1 cellular context compared by ENCODE assay signal in the genomic region with DNA sequence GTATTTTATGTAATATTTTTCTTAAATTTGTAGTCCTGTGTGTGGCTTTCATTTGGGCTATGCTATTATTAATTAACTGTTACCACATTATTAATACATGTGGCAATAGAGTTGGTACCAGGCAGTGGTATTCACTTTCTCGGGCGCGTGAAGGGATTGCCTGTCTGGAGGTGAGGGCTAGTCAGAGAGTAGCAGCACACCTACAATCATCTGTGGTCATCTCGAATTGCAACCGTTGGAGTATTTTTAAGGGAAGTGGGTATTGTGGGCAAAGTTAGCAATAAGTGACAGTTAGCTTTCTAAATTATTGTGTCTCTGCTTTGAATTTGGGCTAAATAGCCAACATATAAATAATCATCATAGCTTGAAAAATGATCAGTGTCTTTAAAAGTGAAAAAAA.
A peak's percentile ranks its signal among the peaks of the same experiment; 100 is the strongest.
TF ChIP-seq lines count a peak whose summit lies in the region.

No MANE protein-coding gene starts in this region.

TF ChIP-seq in GM12878, 131 proteins besides CTCF, POLR2A, EP300 and RAD21:
- TF ChIP-seq, protein P1, sequence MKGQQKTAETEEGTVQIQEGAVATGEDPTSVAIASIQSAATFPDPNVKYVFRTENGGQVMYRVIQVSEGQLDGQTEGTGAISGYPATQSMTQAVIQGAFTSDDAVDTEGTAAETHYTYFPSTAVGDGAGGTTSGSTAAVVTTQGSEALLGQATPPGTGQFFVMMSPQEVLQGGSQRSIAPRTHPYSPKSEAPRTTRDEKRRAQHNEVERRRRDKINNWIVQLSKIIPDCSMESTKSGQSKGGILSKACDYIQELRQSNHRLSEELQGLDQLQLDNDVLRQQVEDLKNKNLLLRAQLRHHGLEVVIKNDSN (IDR thresholded peaks at IDR 0.05; ENCODE audit: borderline replicate concordance, extremely low read length, insufficient read depth, low read depth, low read length), result no peak
- TF ChIP-seq RBBP5 (conservative IDR thresholded peaks at IDR 0.05), result no peak
- TF ChIP-seq TAF1 (IDR thresholded peaks at IDR 0.05; ENCODE audit: borderline replicate concordance, low read depth, low read length), result no peak
- no peak for TF ChIP-seq EGR1 (IDR thresholded peaks at IDR 0.05; ENCODE audit: borderline replicate concordance in 1 of 2, low read depth in 2 of 2, low read length in 2 of 2)
- peak; percentile 62; the same call in 1 of the 2 replicates for TF ChIP-seq SPI1 (IDR thresholded peaks at IDR 0.05; ENCODE audit: borderline replicate concordance, insufficient read depth, low read depth, low read length)
- TF ChIP-seq, protein P2, sequence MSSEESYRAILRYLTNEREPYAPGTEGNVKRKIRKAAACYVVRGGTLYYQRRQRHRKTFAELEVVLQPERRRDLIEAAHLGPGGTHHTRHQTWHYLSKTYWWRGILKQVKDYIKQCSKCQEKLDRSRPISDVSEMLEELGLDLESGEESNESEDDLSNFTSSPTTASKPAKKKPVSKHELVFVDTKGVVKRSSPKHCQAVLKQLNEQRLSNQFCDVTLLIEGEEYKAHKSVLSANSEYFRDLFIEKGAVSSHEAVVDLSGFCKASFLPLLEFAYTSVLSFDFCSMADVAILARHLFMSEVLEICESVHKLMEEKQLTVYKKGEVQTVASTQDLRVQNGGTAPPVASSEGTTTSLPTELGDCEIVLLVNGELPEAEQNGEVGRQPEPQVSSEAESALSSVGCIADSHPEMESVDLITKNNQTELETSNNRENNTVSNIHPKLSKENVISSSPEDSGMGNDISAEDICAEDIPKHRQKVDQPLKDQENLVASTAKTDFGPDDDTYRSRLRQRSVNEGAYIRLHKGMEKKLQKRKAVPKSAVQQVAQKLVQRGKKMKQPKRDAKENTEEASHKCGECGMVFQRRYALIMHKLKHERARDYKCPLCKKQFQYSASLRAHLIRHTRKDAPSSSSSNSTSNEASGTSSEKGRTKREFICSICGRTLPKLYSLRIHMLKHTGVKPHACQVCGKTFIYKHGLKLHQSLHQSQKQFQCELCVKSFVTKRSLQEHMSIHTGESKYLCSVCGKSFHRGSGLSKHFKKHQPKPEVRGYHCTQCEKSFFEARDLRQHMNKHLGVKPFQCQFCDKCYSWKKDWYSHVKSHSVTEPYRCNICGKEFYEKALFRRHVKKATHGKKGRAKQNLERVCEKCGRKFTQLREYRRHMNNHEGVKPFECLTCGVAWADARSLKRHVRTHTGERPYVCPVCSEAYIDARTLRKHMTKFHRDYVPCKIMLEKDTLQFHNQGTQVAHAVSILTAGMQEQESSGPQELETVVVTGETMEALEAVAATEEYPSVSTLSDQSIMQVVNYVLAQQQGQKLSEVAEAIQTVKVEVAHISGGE (CRISPR knock-in tag; IDR thresholded peaks at IDR 0.05), result no peak
- TF ChIP-seq HCFC1 (IDR thresholded peaks at IDR 0.05; ENCODE audit: low read length), result no peak
- TF ChIP-seq FOXM1 (IDR thresholded peaks at IDR 0.05; ENCODE audit: low read depth, low read length), result no peak
- no peak for TF ChIP-seq YY1 (IDR thresholded peaks at IDR 0.05; ENCODE audit: low read depth, low read length)
- no peak for TF ChIP-seq NKRF (conservative IDR thresholded peaks at IDR 0.05)
- no peak for TF ChIP-seq HDAC2 (IDR thresholded peaks at IDR 0.05)
- no peak for TF ChIP-seq PML (IDR thresholded peaks at IDR 0.05; ENCODE audit: low read length)
- TF ChIP-seq RUNX3 (IDR thresholded peaks at IDR 0.05; ENCODE audit: low read length), result peak; percentile 48
- TF ChIP-seq CREM (IDR thresholded peaks at IDR 0.05; ENCODE audit: low read depth), result no peak
